Comparison of ENCODE assay signal across 8 cellular contexts in the genomic region with DNA sequence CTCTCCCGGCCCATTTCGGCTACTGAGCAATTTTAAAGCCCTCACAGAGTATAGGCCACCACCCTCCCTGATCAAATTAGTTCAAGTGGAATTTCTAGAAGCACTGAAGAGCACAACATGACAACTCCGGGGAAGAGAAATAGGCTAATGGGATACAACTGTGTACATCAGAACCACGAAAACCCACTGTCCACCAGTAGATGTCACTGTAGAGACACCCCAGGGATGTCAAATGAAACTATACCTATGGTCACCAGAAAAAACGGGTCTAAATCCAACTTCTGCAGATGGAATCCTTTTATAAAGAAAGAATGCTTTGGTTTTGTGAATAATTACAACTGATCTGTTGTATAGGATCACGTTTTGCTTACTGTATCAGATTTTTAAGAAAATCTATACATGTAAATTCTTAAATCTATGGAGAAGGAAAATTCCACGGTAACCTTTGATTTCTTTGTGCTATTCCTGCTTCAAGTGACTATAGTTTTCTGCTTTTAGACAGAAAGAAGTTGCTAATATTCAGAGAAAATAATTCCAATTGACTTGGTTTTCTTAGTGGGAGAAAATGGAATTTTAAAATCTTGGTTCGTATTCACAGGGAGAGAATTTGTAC. TPM values are rescaled to one million over a fixed set of nuclear protein-coding genes. Genes with fewer than 3 reads are reported as not detected.
DNase-seq lines count a peak whose midpoint lies in the region; ATAC-seq and TF ChIP-seq lines count a peak whose summit lies in the region.

No MANE protein-coding gene starts in this region.

- no peaks in the 10 kb centered on the region for H3K9me3 Mint-ChIP-seq in activated CD8-positive, alpha-beta memory T cell treated with anti-CD3 and anti-CD28 coated beads, Interleukin-2, amount 10 ng/mL, durations not matched to agents 7 days and 5 days (ENCODE audit: low read depth)

- H3K27ac ChIP-seq in brain microvascular endothelial cell, result no peak overlapping the region

- H3K4me1 Mint-ChIP-seq in activated CD8-positive, alpha-beta memory T cell treated with anti-CD3 and anti-CD28 coated beads, Interleukin-2, amount 10 ng/mL, durations not matched to agents 7 days and 5 days, result peaks cover 23% of the 10 kb centered on the region

- H3K4me3 ChIP-seq in brain microvascular endothelial cell (ENCODE audit: low read depth, low read length), result no peak overlapping the region

- peak; percentile 53 for DNase-seq in activated CD8-positive, alpha-beta memory T cell treated with anti-CD3 and anti-CD28 coated beads, Interleukin-2, amount 10 ng/mL, durations not matched to agents 7 days and 5 days
- no peak for DNase-seq in activated CD8-positive, alpha-beta memory T cell treated with anti-CD3 and anti-CD28 coated beads, Interleukin-2, amount 50 U/mL, for 48 hours
- peak; percentile 45 for DNase-seq in HuH-7 (ENCODE audit: low spot score)
- peak; percentile 56 for DNase-seq in RPMI7951 (ENCODE audit: low read depth)
- DNase-seq in brain microvascular endothelial cell, result peak; percentile 62
- peak; percentile 78 for DNase-seq in iPS-NIHi7 (ENCODE audit: extremely low spot score)
- DNase-seq in stimulated activated CD4-positive, alpha-beta T cell treated with anti-CD3 and anti-CD28 coated beads, Interleukin-4, amount 100 ng/mL, for 24 hours, result peak; percentile 55
- no peak for DNase-seq in OCI-M2 (lab: John Stamatoyannopoulos, UW; ENCODE audit: unreplicated experiment)

- H3K36me3 Mint-ChIP-seq in activated CD8-positive, alpha-beta memory T cell treated with anti-CD3 and anti-CD28 coated beads, Interleukin-2, amount 10 ng/mL, durations not matched to agents 7 days and 5 days, result peaks cover 44% of the 10 kb centered on the region

- no peak overlapping the region for H3K4me3 Mint-ChIP-seq in activated CD8-positive, alpha-beta memory T cell treated with anti-CD3 and anti-CD28 coated beads, Interleukin-2, amount 10 ng/mL, durations not matched to agents 7 days and 5 days

- H3K27me3 ChIP-seq in brain microvascular endothelial cell (replicated peaks), result no peaks in the 10 kb centered on the region

- H3K36me3 ChIP-seq in brain microvascular endothelial cell (replicated peaks), result peaks cover 6% of the 10 kb centered on the region

- in situ Hi-C loops in brain microvascular endothelial cell (cut with HindIII; ENCODE audit: low pct_ligation_motif_present, low sequenced_read_pairs), result no loop called here

- CTCF ChIA-PET in activated CD8-positive, alpha-beta memory T cell treated with anti-CD3 and anti-CD28 coated beads, Interleukin-2, amount 10 ng/mL, durations not matched to agents 7 days and 5 days (lab: Charles Lee), result no interaction called here

- no peaks in the 10 kb centered on the region for H3K27me3 Mint-ChIP-seq in activated CD8-positive, alpha-beta memory T cell treated with anti-CD3 and anti-CD28 coated beads, Interleukin-2, amount 10 ng/mL, durations not matched to agents 7 days and 5 days

- peak overlapping the region; percentile 58 for H3K27ac Mint-ChIP-seq in activated CD8-positive, alpha-beta memory T cell treated with anti-CD3 and anti-CD28 coated beads, Interleukin-2, amount 10 ng/mL, durations not matched to agents 7 days and 5 days

- ATAC-seq in activated CD8-positive, alpha-beta memory T cell treated with anti-CD3 and anti-CD28 coated beads, Interleukin-2, amount 10 ng/mL, durations not matched to agents 7 days and 5 days, result peak; percentile 61

- peak; percentile 77 for TF ChIP-seq CTCF in brain microvascular endothelial cell (IDR thresholded peaks at IDR 0.05; ENCODE audit: low read depth, low read length, missing control alignments)

RNA-seq across cellular contexts. Expression of a gene that starts 29.5 kb away (rescaled TPM):
- total RNA-seq in activated CD8-positive, alpha-beta memory T cell treated with anti-CD3 and anti-CD28 coated beads, Interleukin-2, amount 10 ng/mL, durations not matched to agents 7 days and 5 days, result under 1 TPM; 0.21 to 0.38 TPM
- not detected in 2 replicates for total RNA-seq in RPMI7951 (2014; rRNA removed; shearing (Covaris generic))

Comparison
In these comparisons a context has a peak if more than half of its experiments do, and no peak if none do; other contexts are left out.
1. DNase-seq: peak in activated CD8-positive, alpha-beta memory T cell treated with anti-CD3 and anti-CD28 coated beads, Interleukin-2, amount 10 ng/mL, durations not matched to agents 7 days and 5 days (single experiment), HuH-7 (single experiment), RPMI7951 (single experiment), brain microvascular endothelial cell (single experiment), iPS-NIHi7 (single experiment) and stimulated activated CD4-positive, alpha-beta T cell treated with anti-CD3 and anti-CD28 coated beads, Interleukin-4, amount 100 ng/mL, for 24 hours (single experiment); none in activated CD8-positive, alpha-beta memory T cell treated with anti-CD3 and anti-CD28 coated beads, Interleukin-2, amount 50 U/mL, for 48 hours (single experiment) and OCI-M2 (single experiment).